10 cellular contexts compared by ENCODE assay signal in the genomic region with DNA sequence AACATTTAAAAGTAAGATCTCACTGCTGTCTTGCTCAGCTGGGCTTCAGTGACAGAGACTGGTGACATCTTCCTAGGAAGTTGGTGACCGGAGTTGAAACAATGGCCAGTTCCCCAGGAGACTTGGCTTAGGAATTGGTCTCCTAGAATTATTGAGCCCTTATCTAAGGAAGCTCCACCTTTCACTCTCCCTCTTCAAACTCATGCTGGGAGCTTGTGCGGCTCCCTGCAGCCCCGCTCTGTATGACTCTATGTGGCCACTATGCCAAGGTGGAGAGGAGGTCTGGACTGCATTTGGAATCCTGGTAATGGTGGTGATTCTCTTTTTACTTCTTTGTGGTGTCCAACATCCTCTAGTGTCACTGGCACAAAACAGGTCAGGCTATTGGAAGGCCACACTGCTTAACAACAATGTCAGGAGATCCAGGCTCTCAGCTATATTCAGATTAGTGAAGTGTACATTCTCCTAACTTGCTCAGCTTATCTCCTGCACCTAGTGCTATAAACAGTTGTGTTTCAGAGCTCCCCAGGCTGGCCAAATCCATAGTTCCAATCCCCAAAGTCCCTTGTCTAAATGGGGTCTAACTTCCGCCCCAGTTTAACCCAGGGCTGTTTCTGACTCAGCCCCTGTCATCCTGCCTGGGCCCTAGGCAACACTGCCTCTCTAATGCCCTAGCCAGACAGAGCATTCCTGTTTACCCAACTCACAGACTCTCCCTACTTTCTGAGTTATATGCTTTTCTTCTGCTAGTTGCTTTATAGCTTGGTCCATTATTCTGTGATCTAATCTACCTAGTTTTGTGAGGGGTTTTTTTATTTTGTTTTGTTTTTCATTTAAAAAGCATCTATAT. TPM values are rescaled to one million over a fixed set of nuclear protein-coding genes. Genes with fewer than 3 reads are reported as not detected.
DNase-seq lines count a peak whose midpoint lies in the region; ATAC-seq and TF ChIP-seq lines count a peak whose summit lies in the region.
"Had no signal": no experiment of that assay in that cellular context is flagged by ENCODE, and none has a peak within 500 bp of the region (broad histone marks: within the 10 kb centered on the region; RNA-seq: fewer than 3 reads in every experiment).

No MANE protein-coding gene starts in this region.

- H3K4me1 Mint-ChIP-seq in CD8-positive, alpha-beta memory T cell = peaks cover 74 to 88% (median 86%) of the 10 kb centered on the region in 3 donors

- peak overlapping the region; percentile 8 for H3K4me2 ChIP-seq in osteoblast (ENCODE audit: insufficient read depth, low read length)

- H3K9me3 Mint-ChIP-seq in CD8-positive, alpha-beta memory T cell = no peaks in the 10 kb centered on the region

- H3K36me3 ChIP-seq in CD8-positive, alpha-beta memory T cell (ENCODE audit: insufficient read depth, low read length) = peaks cover 3% of the 10 kb centered on the region
- peaks cover 5% of the 10 kb centered on the region for H3K36me3 ChIP-seq in osteoblast (ENCODE audit: insufficient read depth, low read length)

- peaks cover 55% of the 10 kb centered on the region for H4K20me1 ChIP-seq in osteoblast (ENCODE audit: insufficient read depth, low read length)

- ATAC-seq in HG03432 (IDR thresholded peaks at IDR 0.05; ENCODE audit: unreplicated experiment) = no peak
- no peak for ATAC-seq in GM18867 (IDR thresholded peaks at IDR 0.05; ENCODE audit: unreplicated experiment)

- peak overlapping the region; percentile 19 for H3K27ac ChIP-seq in CD8-positive, alpha-beta memory T cell (ENCODE audit: low read depth, low read length)
- peak overlapping the region; percentile 81 for H3K27ac ChIP-seq in osteoblast (ENCODE audit: low read depth, low read length)
- H3K27ac ChIP-seq: VCaP had no signal

- CTCF ChIA-PET in CD8-positive, alpha-beta memory T cell (lab: Charles Lee) = interaction anchor here (0.7 to 2.1 kb wide), 2 partner anchors 18 to 57 kb away, joined by 3 to 8 read pairs; a partner anchor contains a TSS

- no peaks in the 10 kb centered on the region for H3K27me3 ChIP-seq in CD8-positive, alpha-beta memory T cell (ENCODE audit: insufficient read depth, low read length, poor library complexity, severe bottlenecking)
- H3K27me3 ChIP-seq in osteoblast (ENCODE audit: insufficient read depth, low read length) = no peaks in the 10 kb centered on the region

- peaks cover 29% of the 10 kb centered on the region for H3K4me1 ChIP-seq in CD8-positive, alpha-beta memory T cell (ENCODE audit: insufficient read depth, low read length)
- H3K4me1 ChIP-seq in osteoblast (ENCODE audit: insufficient read depth, low read length) = peaks cover 38% of the 10 kb centered on the region

- H3K79me2 ChIP-seq in osteoblast (ENCODE audit: insufficient read depth, low read length) = peaks cover 85% of the 10 kb centered on the region

- peaks cover 0 to 49% (median 4%) of the 10 kb centered on the region in 3 donors for H3K36me3 Mint-ChIP-seq in CD8-positive, alpha-beta memory T cell

- no peak overlapping the region for H3K4me3 ChIP-seq in CD8-positive, alpha-beta memory T cell (ENCODE audit: low read length)
- no peak overlapping the region for H3K4me3 ChIP-seq in fibroblast of mammary gland (ENCODE audit: control insufficient read depth, low read depth, low read length)
- H3K4me3 ChIP-seq in osteoblast (ENCODE audit: insufficient read depth, low read length) = no peak overlapping the region

- no peak for DNase-seq in CD8-positive, alpha-beta memory T cell
- DNase-seq in T1000 (lab: John Stamatoyannopoulos, UW) = peak; percentile 48
- peak; percentile 69 for DNase-seq in fibroblast of mammary gland (ENCODE audit: low read depth)
- peak; percentile 82 for DNase-seq in osteoblast (ENCODE audit: insufficient read length, low spot score, missing footprints)
- DNase-seq in NCI-H510A treated with DMSO at 0.1 percent for 48 hours (lab: John Stamatoyannopoulos, UW) = no peak
- no peak for DNase-seq in NCI-H774 (lab: John Stamatoyannopoulos, UW)
- DNase-seq: NCI-H2029 treated with DMSO at 0.1 percent for 48 hours had no signal

- POLR2A ChIA-PET in CD8-positive, alpha-beta memory T cell (lab: Charles Lee) = interaction anchor here (0.6 to 0.7 kb wide), 3 partner anchors 33 to 356 kb away, joined by 3 to 4 read pairs (median 3); no protein-coding TSS in a partner anchor

- H3K9me3 ChIP-seq in CD8-positive, alpha-beta memory T cell (ENCODE audit: low read length) = no peaks in the 10 kb centered on the region
- no peaks in the 10 kb centered on the region for H3K9me3 ChIP-seq in osteoblast (ENCODE audit: low read depth, low read length)

- no peak for TF ChIP-seq CTCF in fibroblast of mammary gland (conservative IDR thresholded peaks at IDR 0.05; ENCODE audit: control insufficient read depth, insufficient read depth, low read depth, low read length)
- no peak for TF ChIP-seq CTCF in osteoblast (IDR thresholded peaks at IDR 0.05; ENCODE audit: extremely low read depth, low read depth, low read length)

- H2AFZ ChIP-seq in osteoblast (ENCODE audit: low read length) = no peak overlapping the region

- H3K27me3 Mint-ChIP-seq in CD8-positive, alpha-beta memory T cell = no peaks in the 10 kb centered on the region

- peak overlapping the region; percentile 70 to 94 (median 87) for H3K27ac Mint-ChIP-seq in CD8-positive, alpha-beta memory T cell

- H3K4me3 Mint-ChIP-seq in CD8-positive, alpha-beta memory T cell = no peak overlapping the region

RNA-seq across cellular contexts. Expression of a gene that starts 18.3 kb away (rescaled TPM):
- total RNA-seq in CD8-positive, alpha-beta memory T cell = 10 to 100 TPM; 26.8 to 28.9 TPM
- 37.7 TPM for polyA plus RNA-seq in CD8-positive, alpha-beta memory T cell
- total RNA-seq in osteoblast = 112 and 124 TPM in 2 replicates

Comparison
In these comparisons a context has a peak if more than half of its experiments do, and no peak if none do; other contexts are left out.
1. DNase-seq: peak in T1000 (single experiment), fibroblast of mammary gland (single experiment) and osteoblast (single experiment); none in CD8-positive, alpha-beta memory T cell (0 of 5), NCI-H510A treated with DMSO at 0.1 percent for 48 hours (single experiment) and NCI-H774 (single experiment).